In genomic region chr5:119016125-119016774, GRCh38 we compare ENCODE assay signal across 12 cellular contexts. TPM values are rescaled to one million over a fixed set of nuclear protein-coding genes. Genes with fewer than 3 reads are reported as not detected.
DNase-seq lines count a peak whose midpoint lies in the region; ATAC-seq and TF ChIP-seq lines count a peak whose summit lies in the region.
"Had no signal": no experiment of that assay in that cellular context is flagged by ENCODE, and none has a peak within 500 bp of the region (broad histone marks: within the 10 kb centered on the region; RNA-seq: fewer than 3 reads in every experiment).

No MANE protein-coding gene starts in this region.

- H3K4me1 ChIP-seq in gastrocnemius medialis = no peaks in the 10 kb centered on the region

- in situ Hi-C loops in gastrocnemius medialis (cut with MboI; ENCODE audit: low sequenced_read_pairs in 4 of 4) = no loop called here

- TF ChIP-seq CTCF in gastrocnemius medialis (IDR thresholded peaks at IDR 0.05 in 4 of 5, conservative IDR thresholded peaks at IDR 0.05 in 1 of 5) = no peak

- no peak for TF ChIP-seq POLR2A in gastrocnemius medialis (IDR thresholded peaks at IDR 0.05)

- DNase-seq in SIG-M5 treated with dmso at 0.1 percent for 504 hours (lab: John Stamatoyannopoulos, UW; ENCODE audit: unreplicated experiment) (peak; percentile 80), nucleus accumbens (lab: John Stamatoyannopoulos, UW) (no peak), gastrocnemius medialis (no peak), H4 (ENCODE audit: low spot score) (no peak)
- DNase-seq in activated CD8-positive, alpha-beta memory T cell treated with anti-CD3 and anti-CD28 coated beads, Interleukin-2, amount 50 U/mL, for 4 hours = no peak
- DNase-seq: activated CD4-positive, CD25-positive, alpha-beta regulatory T cell; H7; islet precursor cell; NCI-H1694 had no signal

- H3K27ac ChIP-seq in gastrocnemius medialis = no peak overlapping the region

- no peaks in the 10 kb centered on the region for H3K9me3 ChIP-seq in gastrocnemius medialis

- H3K36me3 ChIP-seq in gastrocnemius medialis = no peaks in the 10 kb centered on the region

- ATAC-seq in GM18520 (IDR thresholded peaks at IDR 0.05; ENCODE audit: unreplicated experiment) (peak; percentile 67), GM21528 (IDR thresholded peaks at IDR 0.05; ENCODE audit: low FRiP score, unreplicated experiment) (peak; percentile 94), HG03159 (IDR thresholded peaks at IDR 0.05; ENCODE audit: unreplicated experiment) (peak; percentile 87), gastrocnemius medialis (no peak)

- H3K4me3 ChIP-seq in gastrocnemius medialis = no peak overlapping the region

- H3K27me3 ChIP-seq in gastrocnemius medialis = no peaks in the 10 kb centered on the region

- intact Hi-C loops in gastrocnemius medialis (cut with DNase I; ENCODE audit: low total_unique reads) = no loop called here

RNA-seq across cellular contexts. Expression of gene DTWD2, which starts 27.9 kb away (rescaled TPM):
- total RNA-seq in gastrocnemius medialis = 10 to 100 TPM in 1 of 4 donors, 1 to 10 TPM in 3; 2.5 to 19.2 (median 8.0) TPM
- total RNA-seq in H4 (2014; rRNA removed; shearing (Covaris generic)) = 7.7 and 8.7 TPM in 2 replicates

RNA-seq across cellular contexts. Expression of gene DMXL1, which starts 54.6 kb away (rescaled TPM):
- total RNA-seq in gastrocnemius medialis = 10 to 100 TPM; 17.8 to 31.1 (median 24.3) TPM
- total RNA-seq in H4 (2014; rRNA removed; shearing (Covaris generic)) = 11.1 and 15.7 TPM in 2 replicates

Comparison
In these comparisons a context has a peak if more than half of its experiments do, and no peak if none do; other contexts are left out.
1. ATAC-seq: peak in GM18520 (single experiment), GM21528 (single experiment) and HG03159 (single experiment); none in gastrocnemius medialis (0 of 2).